ENCODE assay signal across 36 cellular contexts in the genomic region with DNA sequence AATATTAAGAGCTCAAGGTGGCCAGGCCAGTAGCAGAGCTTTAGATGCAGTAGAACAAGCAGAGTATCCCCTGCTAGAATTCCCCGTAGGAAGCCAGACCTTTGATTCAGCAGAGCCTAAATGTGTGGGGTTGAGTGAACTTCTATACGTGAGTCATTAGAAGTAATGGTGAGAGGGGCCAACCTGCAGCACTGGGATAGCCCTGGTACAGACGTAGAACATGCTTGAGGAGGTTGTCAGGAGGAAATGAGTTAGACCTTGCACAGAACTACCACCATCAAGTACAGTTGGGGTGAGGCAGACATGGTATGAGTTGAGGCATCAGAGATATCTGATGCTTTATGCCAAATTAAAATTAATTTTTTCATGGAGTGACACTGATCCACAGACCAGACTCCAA. TPM values are rescaled to one million over a fixed set of nuclear protein-coding genes. Genes with fewer than 3 reads are reported as not detected.
A peak's percentile ranks its signal among the peaks of the same experiment; 100 is the strongest.
DNase-seq lines count a peak whose midpoint lies in the region; ATAC-seq, FAIRE-seq and TF ChIP-seq lines count a peak whose summit lies in the region.
"Had no signal": no experiment of that assay in that cellular context is flagged by ENCODE, and none has a peak within 500 bp of the region (broad histone marks: within the 10 kb centered on the region; RNA-seq: fewer than 3 reads in every experiment).

No MANE protein-coding gene starts in this region.

- H3K9me3 ChIP-seq in H1 (ENCODE audit: insufficient read depth in 2 of 2, low read depth in 1 of 2, low read length in 1 of 2): no peaks in the 10 kb centered on the region
- no peaks in the 10 kb centered on the region for H3K9me3 ChIP-seq in stomach
- H3K9me3 ChIP-seq: esophagus muscularis mucosa, gastrocnemius medialis, HAP-1, mucosa of descending colon, Peyer's patch, testis had no signal

- CTCF ChIA-PET in H1 (lab: Charles Lee; ENCODE audit: partially characterized antibody): interaction anchor here (0.6 to 2.2 kb wide), 3 partner anchors 10 to 92 kb away, joined by 3 to 4 read pairs (median 3); no protein-coding TSS in a partner anchor
- CTCF ChIA-PET in activated naive CD4-positive, alpha-beta T cell treated with anti-CD3 and anti-CD28 coated beads for 36 hours (lab: Charles Lee): interaction anchor here (0.7 kb wide), 1 partner anchor 37 kb away, joined by 3 read pairs; no protein-coding TSS in a partner anchor

- no peak for ATAC-seq in GM19452 (IDR thresholded peaks at IDR 0.05; ENCODE audit: unreplicated experiment)
- ATAC-seq: gastrocnemius medialis; left cardiac atrium; mucosa of descending colon; natural killer cell; stimulated activated naive CD8-positive, alpha-beta T cell treated with anti-CD3 and anti-CD28 coated beads, Interleukin-15, Interleukin-2, amounts not matched to agents 100 U/mL and 50 U/mL, for 24 hours had no signal

- H2BK15ac ChIP-seq in H1 (ENCODE audit: low read length): no peak overlapping the region

- H3K4me2 ChIP-seq in H1 (ENCODE audit: insufficient read depth in 1 of 2, low read depth in 2 of 2, low read length in 2 of 2): no peak overlapping the region
- H3K4me2 ChIP-seq: hepatocyte had no signal

- H2AFZ ChIP-seq in H1 (ENCODE audit: low read length): no peak overlapping the region
- H2AFZ ChIP-seq: hepatocyte had no signal

- no peak overlapping the region for H4K8ac ChIP-seq in H1 (ENCODE audit: extremely low read depth, insufficient read depth, low read length)

- intact Hi-C loops in stomach (cut with DNase I; ENCODE audit: low total_unique reads): no loop called here
- intact Hi-C loops in activated naive CD4-positive, alpha-beta T cell treated with anti-CD3 and anti-CD28 coated beads for 36 hours (cut with micrococcal nuclease): no loop called here

- no peaks in the 10 kb centered on the region for H3K9me3 Mint-ChIP-seq in nephron progenitor cell
- no peaks in the 10 kb centered on the region for H3K9me3 Mint-ChIP-seq in activated naive CD4-positive, alpha-beta T cell treated with anti-CD3 and anti-CD28 coated beads for 36 hours
- H3K9me3 Mint-ChIP-seq: activated naive CD8-positive, alpha-beta T cell treated with anti-CD3 and anti-CD28 coated beads, Interleukin-2, amount 10 ng/mL, durations not matched to agents 7 days and 5 days; CD4-positive, alpha-beta T cell; natural killer cell had no signal

- H3K79me2 ChIP-seq in H1 (ENCODE audit: control insufficient read depth in 1 of 2, insufficient read depth in 2 of 2, low read length in 2 of 2): no peaks in the 10 kb centered on the region
- H3K79me2 ChIP-seq: hepatocyte had no signal

- TF ChIP-seq EP300 in H1 (IDR thresholded peaks at IDR 0.05; ENCODE audit: borderline replicate concordance in 1 of 2, low read depth in 2 of 2, low read length in 2 of 2) (no peak), stomach (IDR thresholded peaks at IDR 0.05) (no peak)

- no peak for TF ChIP-seq CTCF in H1 (IDR thresholded peaks at IDR 0.05; ENCODE audit: control extremely low read depth in 1 of 3, insufficient read depth in 1 of 3, low read depth in 1 of 3, low read length in 3 of 3)
- no peak for TF ChIP-seq CTCF in nephron progenitor cell (IDR thresholded peaks at IDR 0.05)
- TF ChIP-seq CTCF in stomach (IDR thresholded peaks at IDR 0.05): no peak

- no peaks in the 10 kb centered on the region for H3K36me3 Mint-ChIP-seq in nephron progenitor cell (ENCODE audit: low read depth)
- H3K36me3 Mint-ChIP-seq in activated naive CD4-positive, alpha-beta T cell treated with anti-CD3 and anti-CD28 coated beads for 36 hours (ENCODE audit: low read depth): no peaks in the 10 kb centered on the region
- H3K36me3 Mint-ChIP-seq: natural killer cell had no signal

- H3K79me1 ChIP-seq in H1 (ENCODE audit: low read depth, low read length): no peaks in the 10 kb centered on the region

- H3K56ac ChIP-seq in H1 (replicated peaks; ENCODE audit: insufficient read length, low read depth, low read length): no peak overlapping the region

- TF ChIP-seq POLR2A in H1 (IDR thresholded peaks at IDR 0.05; ENCODE audit: control extremely low read depth in 1 of 2, low read depth in 2 of 2, low read length in 2 of 2) (no peak), stomach (IDR thresholded peaks at IDR 0.05) (no peak)

- WGBS in H1 (ENCODE audit: extremely low coverage in 1 of 2, insufficient coverage in 1 of 2, insufficient read length in 1 of 2, insufficient replicate concordance in 2 of 2, low coverage in 1 of 2, low lambda C conversion rate in 2 of 2, missing lambda C conversion rate in 1 of 2), 2 experiments: 90% methylated on average over 3 of the region's 3 CpGs; no CpG with 5 or more reads in 1 of the 2 experiments
- WGBS in stomach, 5 donors: 83 to 94% (median 89%) methylated on average over 3 of the region's 3 CpGs

- H2BK5ac ChIP-seq in H1 (ENCODE audit: low read depth, low read length): no peak overlapping the region

- no peak overlapping the region for H4K91ac ChIP-seq in H1 (replicated peaks; ENCODE audit: insufficient read length, low read length)

- no peak overlapping the region for H3K27ac ChIP-seq in H1 (ENCODE audit: low read depth, low read length)
- H3K27ac ChIP-seq in stomach: no peak overlapping the region
- H3K27ac ChIP-seq: esophagus muscularis mucosa, gastrocnemius medialis, hepatocyte, Peyer's patch, testis had no signal

- no peak overlapping the region for H3K9ac ChIP-seq in H1 (replicated peaks in 1 of 4; ENCODE audit: extremely low read depth in 1 of 4, low read depth in 3 of 4, low read length in 3 of 4)

- H2BK12ac ChIP-seq in H1 (ENCODE audit: low read depth, low read length): no peak overlapping the region

- no peaks in the 10 kb centered on the region for H3K4me1 ChIP-seq in H1 (replicated peaks in 1 of 4; ENCODE audit: control insufficient read depth in 3 of 4, insufficient read depth in 4 of 4, low read length in 3 of 4)
- H3K4me1 ChIP-seq in stomach: peaks cover 0 to 4% (median under 1%) of the 10 kb centered on the region in 4 donors
- H3K4me1 ChIP-seq: Peyer's patch, testis had no signal

- peaks cover 27% of the 10 kb centered on the region for H3K4me1 Mint-ChIP-seq in nephron progenitor cell
- peaks cover 6% of the 10 kb centered on the region for H3K4me1 Mint-ChIP-seq in activated naive CD4-positive, alpha-beta T cell treated with anti-CD3 and anti-CD28 coated beads for 36 hours (ENCODE audit: low read depth)

- H3K23ac ChIP-seq in H1 (ENCODE audit: insufficient read length): no peak overlapping the region

- H3K36me3 ChIP-seq in H1 (ENCODE audit: control insufficient read depth in 2 of 4, insufficient read depth in 4 of 4, low read length in 3 of 4): no peaks in the 10 kb centered on the region
- no peaks in the 10 kb centered on the region for H3K36me3 ChIP-seq in stomach
- H3K36me3 ChIP-seq: esophagus muscularis mucosa, gastrocnemius medialis, HAP-1, Peyer's patch had no signal

- no peak overlapping the region for H3K4ac ChIP-seq in H1 (replicated peaks; ENCODE audit: insufficient read length, low read depth, low read length)

- H2BK20ac ChIP-seq in H1 (ENCODE audit: low read length): no peak overlapping the region

- H3K27me3 Mint-ChIP-seq in nephron progenitor cell (ENCODE audit: low read depth, poor library complexity): no peaks in the 10 kb centered on the region
- H3K27me3 Mint-ChIP-seq in activated naive CD4-positive, alpha-beta T cell treated with anti-CD3 and anti-CD28 coated beads for 36 hours (ENCODE audit: low read depth): no peaks in the 10 kb centered on the region
- H3K27me3 Mint-ChIP-seq: activated CD4-positive, alpha-beta T cell treated with anti-CD3 and anti-CD28 coated beads, Interleukin-2, amount 10 ng/mL, durations not matched to agents 7 days and 5 days; activated naive CD8-positive, alpha-beta T cell treated with anti-CD3 and anti-CD28 coated beads, Interleukin-2, amount 10 ng/mL, durations not matched to agents 7 days and 5 days; CD4-positive, alpha-beta T cell had no signal

- TF ChIP-seq RAD21 in H1 (IDR thresholded peaks at IDR 0.05 in 1 of 2, conservative IDR thresholded peaks at IDR 0.05 in 1 of 2; ENCODE audit: low read depth in 2 of 2, low read length in 2 of 2): no peak

- no peak overlapping the region for H2BK120ac ChIP-seq in H1 (replicated peaks; ENCODE audit: low read depth, low read length)

- H3K4me3 Mint-ChIP-seq in nephron progenitor cell: no peak overlapping the region
- H3K4me3 Mint-ChIP-seq in activated naive CD4-positive, alpha-beta T cell treated with anti-CD3 and anti-CD28 coated beads for 36 hours: no peak overlapping the region
- H3K4me3 Mint-ChIP-seq: activated CD4-positive, alpha-beta T cell treated with anti-CD3 and anti-CD28 coated beads, Interleukin-2, amount 10 ng/mL, durations not matched to agents 7 days and 5 days; activated naive CD8-positive, alpha-beta T cell treated with anti-CD3 and anti-CD28 coated beads, Interleukin-2, amount 10 ng/mL, durations not matched to agents 7 days and 5 days; CD4-positive, alpha-beta T cell; natural killer cell had no signal

- peak overlapping the region; percentile 48 for H3K14ac ChIP-seq in H1 (ENCODE audit: insufficient read length)

- H3K27me3 ChIP-seq in H1 (replicated peaks in 1 of 4; ENCODE audit: control insufficient read depth in 3 of 4, extremely low read depth in 1 of 4, insufficient read depth in 3 of 4, low read length in 3 of 4) (no peaks in the 10 kb centered on the region), stomach (no peaks in the 10 kb centered on the region)
- H3K27me3 ChIP-seq: esophagus muscularis mucosa, gastrocnemius medialis, hepatocyte, Peyer's patch, testis had no signal

- DNase-seq in EH (ENCODE audit: low read depth): peak; percentile 64
- peak; percentile 27 for DNase-seq in M059J (ENCODE audit: low read depth)
- no peak for DNase-seq in H1 (ENCODE audit: low read depth in 1 of 2, low spot score in 2 of 2)
- DNase-seq in nephron progenitor cell: no peak
- DNase-seq in stomach: no peak
- no peak for DNase-seq in NCI-H2107 treated with DMSO at 0.1 percent for 48 hours (lab: John Stamatoyannopoulos, UW; ENCODE audit: unreplicated experiment)
- no peak for DNase-seq in activated naive CD4-positive, alpha-beta T cell treated with anti-CD3 and anti-CD28 coated beads for 36 hours
- DNase-seq: activated CD4-positive, alpha-beta T cell treated with anti-CD3 and anti-CD28 coated beads, Interleukin-2, amount 10 ng/mL, durations not matched to agents 7 days and 5 days; activated effector memory CD4-positive, alpha-beta T cell treated with anti-CD3 and anti-CD28 coated beads, Interleukin-2, amount 50 U/mL, for 16 hours; activated naive CD8-positive, alpha-beta T cell treated with anti-CD3 and anti-CD28 coated beads, Interleukin-2, amount 10 ng/mL, durations not matched to agents 7 days and 5 days; activated T-cell treated with anti-CD3 and anti-CD28 coated beads, Interleukin-2, amount 50 U/mL, for 1 hour; aorta; CD4-positive, alpha-beta T cell; central memory CD4-positive, alpha-beta T cell; cortex of kidney; DMS79 treated with DMSO at 0.1 percent for 48 hours; gastrocnemius medialis; Kasumi-1; left cardiac atrium; mucosa of descending colon; natural killer cell; NCI-H1436 treated with DMSO at 0.1 percent for 48 hours; NCI-H2107; NCI-H446 treated with DMSO at 0.1 percent for 48 hours; NCI-H774; Peyer's patch; SHP77 treated with DMSO at 0.1 percent for 48 hours; stimulated activated naive CD8-positive, alpha-beta T cell treated with anti-CD3 and anti-CD28 coated beads, Interleukin-15, Interleukin-2, amounts not matched to agents 100 U/mL and 50 U/mL, for 24 hours; SW 1271; testis had no signal

- H4K5ac ChIP-seq in H1 (ENCODE audit: insufficient read length, low read depth, low read length): no peak overlapping the region

- H2AK5ac ChIP-seq in H1 (ENCODE audit: low read depth, low read length): no peak overlapping the region

- no peak overlapping the region for H3K4me3 ChIP-seq in H1 (ENCODE audit: extremely low read depth in 1 of 4, insufficient read depth in 2 of 4, low read depth in 3 of 4, low read length in 4 of 4)
- H3K4me3 ChIP-seq in stomach: no peak overlapping the region
- H3K4me3 ChIP-seq: esophagus muscularis mucosa, gastrocnemius medialis, HAP-1, hepatocyte, lung, mucosa of descending colon, Peyer's patch, testis had no signal

- peak overlapping the region; percentile 64 for H3K27ac Mint-ChIP-seq in nephron progenitor cell
- H3K27ac Mint-ChIP-seq in activated naive CD4-positive, alpha-beta T cell treated with anti-CD3 and anti-CD28 coated beads for 36 hours: no peak overlapping the region
- H3K27ac Mint-ChIP-seq: activated CD4-positive, alpha-beta T cell treated with anti-CD3 and anti-CD28 coated beads, Interleukin-2, amount 10 ng/mL, durations not matched to agents 7 days and 5 days; activated naive CD8-positive, alpha-beta T cell treated with anti-CD3 and anti-CD28 coated beads, Interleukin-2, amount 10 ng/mL, durations not matched to agents 7 days and 5 days; CD4-positive, alpha-beta T cell; natural killer cell had no signal

- POLR2A ChIA-PET in H1 (lab: Charles Lee; ENCODE audit: partially characterized antibody): no interaction called here

- FAIRE-seq in H1 (lab: Jason Lieb, UNC): no peak
- FAIRE-seq: urothelium cell line had no signal

- no peaks in the 10 kb centered on the region; the same call in 1 of the 2 replicates for H3K23me2 ChIP-seq in H1 (ENCODE audit: low read depth, low read length)

- no peaks in the 10 kb centered on the region for H4K20me1 ChIP-seq in H1 (replicated peaks in 1 of 2; ENCODE audit: control insufficient read depth in 1 of 2, insufficient read depth in 2 of 2, low read length in 2 of 2)

- no peak overlapping the region for H3K18ac ChIP-seq in H1 (ENCODE audit: extremely low read depth, low read length)

RNA-seq across cellular contexts. Expression of gene PDCD1LG2, which starts 42.0 kb away (rescaled TPM):
- 20.7 and 28.1 TPM in 2 replicates for total RNA-seq in M059J (2014; rRNA removed; shearing (Covaris generic))
- total RNA-seq in H1 (2021; fragmentation: NEBNext Ultra II Directional; extraction: Animal tissue kit (Norgen Biotek cat#: 25700)): not detected in 2 replicates
- polyA plus RNA-seq in H1 (2011; rRNA removed): not detected in 2 replicates
- not detected for polyA plus RNA-seq in H1 (2011; cell fraction: cytosol; rRNA removed)
- polyA plus RNA-seq in H1 (2011; cell fraction: nucleus; rRNA removed): not detected
- not detected in 4 replicates for polyA plus RNA-seq in H1 (2012, experiment 1 of 2)
- polyA plus RNA-seq in H1 (2012, experiment 2 of 2): not detected
- not detected for polyA plus RNA-seq in H1 (2013, experiment 1 of 2)
- polyA plus RNA-seq in H1 (2013, experiment 2 of 2): not detected
- polyA minus RNA-seq in H1 (2011; rRNA and poly(A)+ RNA removed): not detected in 2 replicates
- polyA minus RNA-seq in H1 (2011; cell fraction: cytosol; rRNA and poly(A)+ RNA removed): not detected
- polyA minus RNA-seq in H1 (2011; cell fraction: nucleus; rRNA and poly(A)+ RNA removed): not detected
- 1 to 10 TPM in 3 of 5 donors, under 1 TPM in 1, not detected in 1; 0.18 to 2.3 (median 1.4) TPM for total RNA-seq in stomach
- polyA plus RNA-seq in stomach: under 1 TPM in 2 of 3 donors, not detected in 1; 0.25 to 0.30 TPM
- total RNA-seq in activated naive CD4-positive, alpha-beta T cell treated with anti-CD3 and anti-CD28 coated beads for 36 hours: under 1 TPM in 1 of 2 experiments, not detected in 1; 0.10 TPM
- total RNA-seq: hepatocyte had no signal
- polyA plus RNA-seq: hepatocyte had no signal

Comparison
In these comparisons a context has a peak if more than half of its experiments do, and no peak if none do; other contexts are left out.
1. DNase-seq: peak in EH (single experiment) and M059J (single experiment); none in H1 (0 of 2), nephron progenitor cell (single experiment), stomach (single experiment), NCI-H2107 treated with DMSO at 0.1 percent for 48 hours (single experiment) and activated naive CD4-positive, alpha-beta T cell treated with anti-CD3 and anti-CD28 coated beads for 36 hours (single experiment).